Comparison of ENCODE assay signal across 23 cellular contexts in the genomic region with DNA sequence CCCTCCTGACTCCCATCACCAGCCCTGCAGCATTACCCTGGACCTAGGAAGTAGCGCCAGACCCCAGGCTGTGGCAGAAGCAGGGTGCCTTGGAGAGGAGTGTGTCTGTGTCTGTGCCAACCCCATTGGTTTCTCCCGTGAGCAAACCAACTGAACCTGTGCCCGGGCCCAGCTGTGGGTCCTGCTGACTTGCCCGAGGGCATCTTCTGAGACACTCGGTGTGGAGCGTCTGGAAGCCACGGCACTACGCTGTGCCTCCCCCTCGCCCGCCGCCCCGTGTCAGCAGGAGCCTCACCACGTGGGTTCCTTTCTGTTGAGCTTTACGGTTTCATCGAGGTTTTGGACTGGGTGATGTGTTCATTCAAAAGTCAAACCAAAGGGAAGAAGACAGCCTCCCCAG. TPM values are rescaled to one million over a fixed set of nuclear protein-coding genes. Genes with fewer than 3 reads are reported as not detected.
DNase-seq lines count a peak whose midpoint lies in the region; ATAC-seq and TF ChIP-seq lines count a peak whose summit lies in the region.
"Had no signal": no experiment of that assay in that cellular context is flagged by ENCODE, and none has a peak within 500 bp of the region (broad histone marks: within the 10 kb centered on the region; RNA-seq: fewer than 3 reads in every experiment).

No MANE protein-coding gene starts in this region.

- H3K9me3 ChIP-seq in HEK293 (ENCODE audit: control insufficient read depth, insufficient read depth, low read depth, low read length): no peaks in the 10 kb centered on the region
- H3K9me3 ChIP-seq in CD4-positive, alpha-beta T cell (ENCODE audit: control insufficient read depth, low read length): no peaks in the 10 kb centered on the region
- H3K9me3 ChIP-seq: A549, BE2C had no signal

- no peak overlapping the region for H3K4me3 Mint-ChIP-seq in stimulated activated effector memory CD8-positive, alpha-beta T cell treated with anti-CD3 and anti-CD28 coated beads, Interleukin-12 subunit alpha, Interleukin-12 subunit beta, amount 100 ng/mL, for 72 hours
- H3K4me3 Mint-ChIP-seq in CD4-positive, alpha-beta T cell: no peak overlapping the region
- H3K4me3 Mint-ChIP-seq: CD4-positive, CD25-positive, alpha-beta regulatory T cell; CD8-positive, alpha-beta memory T cell had no signal

- peaks cover 44% of the 10 kb centered on the region for H3K36me3 Mint-ChIP-seq in stimulated activated effector memory CD8-positive, alpha-beta T cell treated with anti-CD3 and anti-CD28 coated beads, Interleukin-12 subunit alpha, Interleukin-12 subunit beta, amount 100 ng/mL, for 72 hours
- peaks cover 63% of the 10 kb centered on the region for H3K36me3 Mint-ChIP-seq in CD4-positive, alpha-beta T cell (ENCODE audit: low read depth)

- H3K4me3 ChIP-seq in HEK293 (ENCODE audit: low read depth, low read length): no peak overlapping the region
- H3K4me3 ChIP-seq: A549, GM12878 had no signal

- intact Hi-C loops in Right ventricle myocardium superior (cut with DNase I) (no loop called here), cardiac septum (cut with DNase I) (no loop called here)
- intact Hi-C loops in CD4-positive, alpha-beta T cell (cut with DNase I, micrococcal nuclease): no loop called here

- no peaks in the 10 kb centered on the region for H3K27me3 ChIP-seq in CD4-positive, alpha-beta T cell (ENCODE audit: control insufficient read depth, insufficient read depth, low read length)
- H3K27me3 ChIP-seq: BE2C had no signal

- no peaks in the 10 kb centered on the region for H3K9me3 Mint-ChIP-seq in stimulated activated effector memory CD8-positive, alpha-beta T cell treated with anti-CD3 and anti-CD28 coated beads, Interleukin-12 subunit alpha, Interleukin-12 subunit beta, amount 100 ng/mL, for 72 hours
- no peaks in the 10 kb centered on the region for H3K9me3 Mint-ChIP-seq in CD4-positive, alpha-beta T cell
- H3K9me3 Mint-ChIP-seq: CD4-positive, CD25-positive, alpha-beta regulatory T cell; CD8-positive, alpha-beta memory T cell had no signal

- H3K4me1 Mint-ChIP-seq in stimulated activated effector memory CD8-positive, alpha-beta T cell treated with anti-CD3 and anti-CD28 coated beads, Interleukin-12 subunit alpha, Interleukin-12 subunit beta, amount 100 ng/mL, for 72 hours: peaks cover 13% of the 10 kb centered on the region
- no peaks in the 10 kb centered on the region for H3K4me1 Mint-ChIP-seq in CD4-positive, alpha-beta T cell (ENCODE audit: low read depth)

- peaks cover 15 to 61% of the 10 kb centered on the region in 2 experiments; a peak in 2 of 3 replicates for H3K36me3 ChIP-seq in HEK293 (ENCODE audit: control insufficient read depth in 2 of 2, insufficient read depth in 1 of 2, low read length in 2 of 2)

- TF ChIP-seq CTCF in HEK293 (tag by site-specific recombination; IDR thresholded peaks at IDR 0.05) (no peak), RWPE1 (conservative IDR thresholded peaks at IDR 0.05; ENCODE audit: low read depth) (no peak)
- TF ChIP-seq CTCF in CD4-positive, alpha-beta T cell (IDR thresholded peaks at IDR 0.05): no peak

- no peak for ATAC-seq in Right ventricle myocardium superior (ENCODE audit: poor library complexity)
- no peak for ATAC-seq in stimulated activated effector memory CD8-positive, alpha-beta T cell treated with anti-CD3 and anti-CD28 coated beads, Interleukin-12 subunit alpha, Interleukin-12 subunit beta, amount 100 ng/mL, for 72 hours
- ATAC-seq in GM18517 (IDR thresholded peaks at IDR 0.05; ENCODE audit: unreplicated experiment): no peak
- ATAC-seq in CD4-positive, alpha-beta T cell (ENCODE audit: poor library complexity): no peak
- no peak for ATAC-seq in HG02973 (IDR thresholded peaks at IDR 0.05; ENCODE audit: unreplicated experiment)
- ATAC-seq: A549, GM12878 had no signal

- CTCF ChIA-PET in HEK293 (lab: Yijun Ruan, JAX) (no interaction called here), RWPE1 (lab: Yijun Ruan, JAX) (no interaction called here)
- CTCF ChIA-PET in CD4-positive, alpha-beta T cell (lab: Charles Lee): no interaction called here

- peak overlapping the region; percentile 43 for H3K27ac Mint-ChIP-seq in stimulated activated effector memory CD8-positive, alpha-beta T cell treated with anti-CD3 and anti-CD28 coated beads, Interleukin-12 subunit alpha, Interleukin-12 subunit beta, amount 100 ng/mL, for 72 hours
- H3K27ac Mint-ChIP-seq in CD4-positive, alpha-beta T cell: no peak overlapping the region
- H3K27ac Mint-ChIP-seq: CD4-positive, CD25-positive, alpha-beta regulatory T cell had no signal

- POLR2A ChIA-PET in HEK293 (lab: Yijun Ruan, JAX) (no interaction called here), RWPE1 (lab: Yijun Ruan, JAX; ENCODE audit: low non-redundant PET) (no interaction called here)
- POLR2A ChIA-PET in CD4-positive, alpha-beta T cell (lab: Charles Lee): no interaction called here

- H3K4me1 ChIP-seq in HEK293 (ENCODE audit: control insufficient read depth, insufficient read depth, low read length): no peaks in the 10 kb centered on the region
- H3K4me1 ChIP-seq: A549, BE2C had no signal

- no peaks in the 10 kb centered on the region for H3K27me3 Mint-ChIP-seq in CD4-positive, alpha-beta T cell
- H3K27me3 Mint-ChIP-seq: CD4-positive, CD25-positive, alpha-beta regulatory T cell; CD8-positive, alpha-beta memory T cell had no signal

- DNase-seq in Right ventricle myocardium superior (peak; percentile 38), cardiac septum (ENCODE audit: low spot score) (no peak), RWPE1 (ENCODE audit: low spot score) (no peak)
- DNase-seq in stimulated activated effector memory CD8-positive, alpha-beta T cell treated with anti-CD3 and anti-CD28 coated beads, Interleukin-12 subunit alpha, Interleukin-12 subunit beta, amount 100 ng/mL, for 72 hours (ENCODE audit: low spot score in 2 of 2): no peak
- DNase-seq in CD4-positive, alpha-beta T cell: no peak
- DNase-seq: 8988T; ACHN; AML-193; BE2C; CD4-positive, CD25-positive, alpha-beta regulatory T cell; DMS 273 treated with DMSO at 0.1 percent for 48 hours; DMS79; EL; GDM1; GOT3; HCEC 1CT had no signal

- H3K27ac ChIP-seq in HEK293 (ENCODE audit: extremely low read depth, low read depth, low read length) (no peak overlapping the region), RWPE1 (peak overlapping the region; percentile 19; the same call in 1 of the 2 replicates)
- H3K27ac ChIP-seq in CD4-positive, alpha-beta T cell (ENCODE audit: low read depth, low read length): no peak overlapping the region
- H3K27ac ChIP-seq: A549, C4-2B had no signal

TF ChIP-seq in HEK293, 187 proteins besides CTCF, POLR2A, EP300 and RAD21:
- TF ChIP-seq ZBTB49 (tag by site-specific recombination; IDR thresholded peaks at IDR 0.05; ENCODE audit: low read depth): no peak
- TF ChIP-seq AEBP2 (tag by site-specific recombination; IDR thresholded peaks at IDR 0.05; ENCODE audit: borderline replicate concordance): no peak
- TF ChIP-seq KLF16 (tag by site-specific recombination; IDR thresholded peaks at IDR 0.05): no peak
- peak; percentile 21; the same call in 1 of the 2 replicates for TF ChIP-seq ZIC2 (tag by site-specific recombination; IDR thresholded peaks at IDR 0.05)
- no peak for TF ChIP-seq SCRT1 (tag by site-specific recombination; IDR thresholded peaks at IDR 0.05; ENCODE audit: borderline replicate concordance)
- TF ChIP-seq ZNF596 (tag by site-specific recombination; IDR thresholded peaks at IDR 0.05): no peak
- no peak for TF ChIP-seq YY1 (tag by site-specific recombination; IDR thresholded peaks at IDR 0.05)

RNA-seq across cellular contexts. Expression of gene ZNF750, which starts 27.8 kb away (rescaled TPM):
- 0.13 TPM for total RNA-seq in Right ventricle myocardium superior
- not detected for total RNA-seq in cardiac septum
- total RNA-seq in CD4-positive, alpha-beta T cell: not detected
- total RNA-seq: CD4-positive, CD25-positive, alpha-beta regulatory T cell; CD8-positive, alpha-beta memory T cell; GM12878 had no signal
